ENCODE assay signal across 23 cellular contexts in genomic region chr10:8392216-8392615, GRCh38.
DNase-seq lines count a peak whose midpoint lies in the region; ATAC-seq and TF ChIP-seq lines count a peak whose summit lies in the region.
"Had no signal": no experiment of that assay in that cellular context is flagged by ENCODE, and none has a peak within 500 bp of the region (broad histone marks: within the 10 kb centered on the region; RNA-seq: fewer than 3 reads in every experiment).

No MANE protein-coding gene starts in this region.

- H3K18ac ChIP-seq in trophoblast cell (ENCODE audit: low read length) (no peak overlapping the region), neuronal stem cell (ENCODE audit: low read length) (no peak overlapping the region)

- ATAC-seq in activated CD8-positive, alpha-beta T cell treated with anti-CD3 and anti-CD28 coated beads for 36 hours: no peak
- ATAC-seq: heart left ventricle had no signal

- H4K8ac ChIP-seq in trophoblast cell (ENCODE audit: low read depth, low read length) (no peak overlapping the region), neuronal stem cell (ENCODE audit: low read depth, low read length) (no peak overlapping the region)

- H3K79me1 ChIP-seq in trophoblast cell (ENCODE audit: low read length): peaks cover 2% of the 10 kb centered on the region
- H3K79me1 ChIP-seq in neuronal stem cell (ENCODE audit: low read depth, low read length): no peaks in the 10 kb centered on the region

- H3K14ac ChIP-seq in trophoblast cell (ENCODE audit: low read length) (no peak overlapping the region), neuronal stem cell (ENCODE audit: low read length) (no peak overlapping the region)

- H3F3A ChIP-seq in PC-9 (ENCODE audit: insufficient read depth, low read depth): peaks cover 16% of the 10 kb centered on the region; the same call in 1 of the 2 replicates

- H4K12ac ChIP-seq in trophoblast cell (ENCODE audit: low read depth, low read length): no peak overlapping the region

- H3K4me3 ChIP-seq in PC-9: no peak overlapping the region
- H3K4me3 ChIP-seq in trophoblast cell (ENCODE audit: low read depth, low read length): no peak overlapping the region
- no peak overlapping the region for H3K4me3 ChIP-seq in neuronal stem cell (ENCODE audit: low read length in 2 of 2)
- H3K4me3 ChIP-seq: adrenal gland, heart left ventricle, thyroid gland had no signal

- H2BK5ac ChIP-seq in trophoblast cell (ENCODE audit: low read depth, low read length, poor library complexity) (no peak overlapping the region), neuronal stem cell (ENCODE audit: low read length) (no peak overlapping the region)

- peaks cover 8% of the 10 kb centered on the region for H3K4me1 Mint-ChIP-seq in activated CD8-positive, alpha-beta T cell treated with anti-CD3 and anti-CD28 coated beads for 36 hours (ENCODE audit: low read depth)

- H2AFZ ChIP-seq in PC-9: no peak overlapping the region
- no peak overlapping the region for H2AFZ ChIP-seq in trophoblast cell (ENCODE audit: insufficient read depth, low read length, poor library complexity)
- H2AFZ ChIP-seq in neuronal stem cell (ENCODE audit: low read length): no peak overlapping the region

- H3K23ac ChIP-seq in trophoblast cell (ENCODE audit: low read length) (no peak overlapping the region), neuronal stem cell (ENCODE audit: low read depth, low read length, poor library complexity) (no peak overlapping the region)

- no peaks in the 10 kb centered on the region for H4K20me1 ChIP-seq in PC-9 (ENCODE audit: insufficient read depth)

- H3K9me2 ChIP-seq in PC-9 (ENCODE audit: insufficient read depth): no peaks in the 10 kb centered on the region

- H3K9me3 Mint-ChIP-seq in activated CD8-positive, alpha-beta T cell treated with anti-CD3 and anti-CD28 coated beads for 36 hours: no peaks in the 10 kb centered on the region
- H3K9me3 Mint-ChIP-seq: CD8-positive, alpha-beta memory T cell had no signal

- H3K4me2 ChIP-seq in PC-9 (no peak overlapping the region), trophoblast cell (ENCODE audit: low read length) (no peak overlapping the region), neuronal stem cell (ENCODE audit: insufficient read depth, low read length, poor library complexity, severe bottlenecking) (no peak overlapping the region)

- H3K27ac ChIP-seq in PC-9: peak overlapping the region; percentile 53
- H3K27ac ChIP-seq in trophoblast cell (ENCODE audit: low read depth, low read length): no peak overlapping the region
- H3K27ac ChIP-seq in neuronal stem cell (replicated peaks; ENCODE audit: low read length): no peak overlapping the region
- H3K27ac ChIP-seq: adrenal gland, heart left ventricle, thyroid gland had no signal

- no peak overlapping the region for H3K4ac ChIP-seq in trophoblast cell (ENCODE audit: low read depth, low read length)
- no peak overlapping the region for H3K4ac ChIP-seq in neuronal stem cell (ENCODE audit: low read length)

- H3K79me2 ChIP-seq in PC-9 (ENCODE audit: low read depth) (no peaks in the 10 kb centered on the region), trophoblast cell (ENCODE audit: control insufficient read depth, insufficient read depth, low read length, poor library complexity) (no peaks in the 10 kb centered on the region)

- H3K9ac ChIP-seq in trophoblast cell (ENCODE audit: low read length) (no peak overlapping the region), neuronal stem cell (ENCODE audit: low read depth, low read length, poor library complexity) (no peak overlapping the region)

- no CpG with 5 or more reads among the region's 2 CpGs for WGBS in trophoblast cell (ENCODE audit: extremely low coverage, insufficient coverage, insufficient read length)
- WGBS in neuronal stem cell (ENCODE audit: extremely low coverage in 2 of 2, insufficient read length in 2 of 2, insufficient replicate concordance in 1 of 2), 2 donors: no CpG with 5 or more reads among the region's 2 CpGs

- H3K27me3 Mint-ChIP-seq in activated CD8-positive, alpha-beta T cell treated with anti-CD3 and anti-CD28 coated beads for 36 hours: no peaks in the 10 kb centered on the region
- H3K27me3 Mint-ChIP-seq: CD8-positive, alpha-beta memory T cell had no signal

- H4K91ac ChIP-seq in trophoblast cell (ENCODE audit: low read depth, low read length): no peak overlapping the region
- no peak overlapping the region for H4K91ac ChIP-seq in neuronal stem cell (ENCODE audit: low read depth, low read length, poor library complexity)

- DNase-seq in ELR (ENCODE audit: low read depth): peak; percentile 34
- DNase-seq in PC-9: peak in 1 of 2 experiments; percentile 50
- DNase-seq in dedifferentiated amniotic fluid mesenchymal stem cell (ENCODE audit: extremely low spot score): peak; percentile 15
- DNase-seq in trophoblast cell: peak; percentile 55 to 92
- no peak for DNase-seq in NCI-H2081 treated with DMSO at 0.1 percent for 48 hours (lab: John Stamatoyannopoulos, UW)
- DNase-seq in NCI-H1048 (lab: John Stamatoyannopoulos, UW): no peak
- no peak for DNase-seq in activated CD8-positive, alpha-beta T cell treated with anti-CD3 and anti-CD28 coated beads for 36 hours
- no peak for DNase-seq in neuronal stem cell (ENCODE audit: low spot score)
- DNase-seq: activated CD4-positive, alpha-beta T cell treated with anti-CD3 and anti-CD28 coated beads, Interleukin-2, amount 50 U/mL, for 4 hours; activated effector memory CD4-positive, alpha-beta T cell treated with anti-CD3 and anti-CD28 coated beads, Interleukin-2, amount 50 U/mL, for 16 hours; adrenal gland; caudate nucleus; CD8-positive, alpha-beta memory T cell; DMS79; erythroblast; heart left ventricle; NCI-H146; NCI-H748 treated with DMSO at 0.1 percent for 48 hours; small intestine; stimulated activated CD4-positive, alpha-beta T cell treated with anti-CD3 and anti-CD28 coated beads, Interleukin-2, amount 100 ng/mL, for 48 hours; stimulated activated naive CD4-positive, alpha-beta T cell treated with Interleukin-2 at 50 U/mL for 16 hours; T-helper 2 cell; thyroid gland had no signal

- no peak overlapping the region for H3K4me3 Mint-ChIP-seq in activated CD8-positive, alpha-beta T cell treated with anti-CD3 and anti-CD28 coated beads for 36 hours
- H3K4me3 Mint-ChIP-seq: CD8-positive, alpha-beta memory T cell had no signal

- TF ChIP-seq CTCF in PC-9 (conservative IDR thresholded peaks at IDR 0.05): no peak
- no peak for TF ChIP-seq CTCF in activated CD8-positive, alpha-beta T cell treated with anti-CD3 and anti-CD28 coated beads for 36 hours (IDR thresholded peaks at IDR 0.05)

- H3K27me3 ChIP-seq in PC-9 (ENCODE audit: insufficient read depth, low read depth): no peaks in the 10 kb centered on the region
- H3K27me3 ChIP-seq in trophoblast cell (ENCODE audit: insufficient read depth, low read length): no peaks in the 10 kb centered on the region
- no peaks in the 10 kb centered on the region for H3K27me3 ChIP-seq in neuronal stem cell (ENCODE audit: control insufficient read depth in 3 of 3, insufficient read depth in 3 of 3, low read depth in 1 of 3, low read length in 3 of 3)
- H3K27me3 ChIP-seq: heart left ventricle, thyroid gland had no signal

- H2BK120ac ChIP-seq in trophoblast cell (ENCODE audit: insufficient read depth, low read length, poor library complexity): no peak overlapping the region
- no peak overlapping the region for H2BK120ac ChIP-seq in neuronal stem cell (ENCODE audit: low read depth, low read length)

- POLR2A ChIA-PET in PC-9 (lab: Charles Lee; ENCODE audit: unreplicated experiment): no interaction called here
- POLR2A ChIA-PET in activated CD8-positive, alpha-beta T cell treated with anti-CD3 and anti-CD28 coated beads for 36 hours (lab: Charles Lee): no interaction called here

- H2BK15ac ChIP-seq in neuronal stem cell (ENCODE audit: low read length): no peak overlapping the region

- CTCF ChIA-PET in PC-9 (lab: Charles Lee): no interaction called here
- CTCF ChIA-PET in activated CD8-positive, alpha-beta T cell treated with anti-CD3 and anti-CD28 coated beads for 36 hours (lab: Charles Lee): no interaction called here

- no peaks in the 10 kb centered on the region for H3K36me3 ChIP-seq in PC-9 (ENCODE audit: low read depth)
- no peaks in the 10 kb centered on the region for H3K36me3 ChIP-seq in trophoblast cell (ENCODE audit: control insufficient read depth in 1 of 2, insufficient read depth in 2 of 2, low read length in 2 of 2)
- H3K36me3 ChIP-seq in neuronal stem cell (replicated peaks in 1 of 2; ENCODE audit: control insufficient read depth in 2 of 2, insufficient read depth in 2 of 2, low read length in 2 of 2): no peaks in the 10 kb centered on the region
- H3K36me3 ChIP-seq: adrenal gland, heart left ventricle, thyroid gland had no signal

- intact Hi-C loops in PC-9 (cut with micrococcal nuclease; ENCODE audit: unreplicated experiment): no loop called here
- intact Hi-C loops in activated CD8-positive, alpha-beta T cell treated with anti-CD3 and anti-CD28 coated beads for 36 hours (cut with micrococcal nuclease): no loop called here

- H2AK5ac ChIP-seq in trophoblast cell (ENCODE audit: low read length) (no peak overlapping the region), neuronal stem cell (ENCODE audit: low read depth, low read length) (no peak overlapping the region)

- no peaks in the 10 kb centered on the region for H3K36me3 Mint-ChIP-seq in activated CD8-positive, alpha-beta T cell treated with anti-CD3 and anti-CD28 coated beads for 36 hours (ENCODE audit: low read depth)

- H3K4me1 ChIP-seq in PC-9 (replicated peaks; ENCODE audit: insufficient read depth): peaks cover 41% of the 10 kb centered on the region
- peaks cover 5 to 6% of the 10 kb centered on the region in 2 experiments for H3K4me1 ChIP-seq in trophoblast cell (ENCODE audit: control insufficient read depth in 1 of 2, insufficient read depth in 2 of 2, low read length in 2 of 2)
- H3K4me1 ChIP-seq in neuronal stem cell (ENCODE audit: control insufficient read depth in 2 of 2, insufficient read depth in 1 of 2, low read depth in 1 of 2, low read length in 2 of 2): peaks cover 0 to 2% of the 10 kb centered on the region in 2 donors
- H3K4me1 ChIP-seq: adrenal gland, heart left ventricle had no signal

- H3K9me3 ChIP-seq in PC-9 (ENCODE audit: insufficient read depth, low read depth) (no peaks in the 10 kb centered on the region), trophoblast cell (ENCODE audit: insufficient read depth, low read depth, low read length) (no peaks in the 10 kb centered on the region), neuronal stem cell (replicated peaks in 1 of 2; ENCODE audit: control insufficient read depth in 2 of 2, insufficient read depth in 1 of 2, low read depth in 1 of 2, low read length in 2 of 2) (no peaks in the 10 kb centered on the region)
- H3K9me3 ChIP-seq: adrenal gland, heart left ventricle, thyroid gland had no signal

- no TSS peak for BruUV-seq in PC-9 (replicated peaks; lab: Mats Ljungman, UMichigan)

- H2BK12ac ChIP-seq in trophoblast cell (ENCODE audit: low read length): no peak overlapping the region
- no peak overlapping the region for H2BK12ac ChIP-seq in neuronal stem cell (ENCODE audit: low read length)

- H3K27ac Mint-ChIP-seq in activated CD8-positive, alpha-beta T cell treated with anti-CD3 and anti-CD28 coated beads for 36 hours: no peak overlapping the region
- H3K27ac Mint-ChIP-seq: CD8-positive, alpha-beta memory T cell had no signal

Comparison
In these comparisons a context has a peak if more than half of its experiments do, and no peak if none do; other contexts are left out.
1. DNase-seq: peak in ELR (single experiment), dedifferentiated amniotic fluid mesenchymal stem cell (single experiment) and trophoblast cell (2 of 2); none in NCI-H2081 treated with DMSO at 0.1 percent for 48 hours (single experiment), NCI-H1048 (single experiment), activated CD8-positive, alpha-beta T cell treated with anti-CD3 and anti-CD28 coated beads for 36 hours (single experiment) and neuronal stem cell (single experiment).